ENCODE assay signal across 2 cellular contexts in genomic region chr22:24339452-24339747, GRCh38.
TF ChIP-seq lines count a peak whose summit lies in the region.

No MANE protein-coding gene starts in this region.

TF ChIP-seq in GM23338, 12 proteins besides CTCF, POLR2A, EP300 and RAD21:
- TF ChIP-seq CREB1 (CRISPR knock-in tag; IDR thresholded peaks at IDR 0.05; ENCODE audit: low read depth) (no peak), ZNF331 (CRISPR knock-in tag; IDR thresholded peaks at IDR 0.05; ENCODE audit: low read depth) (no peak), ZNF462 (CRISPR knock-in tag; IDR thresholded peaks at IDR 0.05) (no peak), EZH2phosphoT487 (IDR thresholded peaks at IDR 0.05; ENCODE audit: unreplicated experiment) (no peak), STAT1 (IDR thresholded peaks at IDR 0.05; ENCODE audit: unreplicated experiment) (no peak), POLR2AphosphoS5 (IDR thresholded peaks at IDR 0.05; ENCODE audit: low read depth) (no peak), EZH2 (IDR thresholded peaks at IDR 0.05; ENCODE audit: low read depth, unreplicated experiment) (no peak), NANOG (IDR thresholded peaks at IDR 0.05; ENCODE audit: borderline replicate concordance) (no peak), JUNB (IDR thresholded peaks at IDR 0.05; ENCODE audit: unreplicated experiment) (no peak), ZNF114 (CRISPR knock-in tag; IDR thresholded peaks at IDR 0.05) (no peak)
- TF ChIP-seq, protein P1, sequence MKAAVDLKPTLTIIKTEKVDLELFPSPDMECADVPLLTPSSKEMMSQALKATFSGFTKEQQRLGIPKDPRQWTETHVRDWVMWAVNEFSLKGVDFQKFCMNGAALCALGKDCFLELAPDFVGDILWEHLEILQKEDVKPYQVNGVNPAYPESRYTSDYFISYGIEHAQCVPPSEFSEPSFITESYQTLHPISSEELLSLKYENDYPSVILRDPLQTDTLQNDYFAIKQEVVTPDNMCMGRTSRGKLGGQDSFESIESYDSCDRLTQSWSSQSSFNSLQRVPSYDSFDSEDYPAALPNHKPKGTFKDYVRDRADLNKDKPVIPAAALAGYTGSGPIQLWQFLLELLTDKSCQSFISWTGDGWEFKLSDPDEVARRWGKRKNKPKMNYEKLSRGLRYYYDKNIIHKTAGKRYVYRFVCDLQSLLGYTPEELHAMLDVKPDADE (IDR thresholded peaks at IDR 0.05): no peak
- TF ChIP-seq, protein P2, sequence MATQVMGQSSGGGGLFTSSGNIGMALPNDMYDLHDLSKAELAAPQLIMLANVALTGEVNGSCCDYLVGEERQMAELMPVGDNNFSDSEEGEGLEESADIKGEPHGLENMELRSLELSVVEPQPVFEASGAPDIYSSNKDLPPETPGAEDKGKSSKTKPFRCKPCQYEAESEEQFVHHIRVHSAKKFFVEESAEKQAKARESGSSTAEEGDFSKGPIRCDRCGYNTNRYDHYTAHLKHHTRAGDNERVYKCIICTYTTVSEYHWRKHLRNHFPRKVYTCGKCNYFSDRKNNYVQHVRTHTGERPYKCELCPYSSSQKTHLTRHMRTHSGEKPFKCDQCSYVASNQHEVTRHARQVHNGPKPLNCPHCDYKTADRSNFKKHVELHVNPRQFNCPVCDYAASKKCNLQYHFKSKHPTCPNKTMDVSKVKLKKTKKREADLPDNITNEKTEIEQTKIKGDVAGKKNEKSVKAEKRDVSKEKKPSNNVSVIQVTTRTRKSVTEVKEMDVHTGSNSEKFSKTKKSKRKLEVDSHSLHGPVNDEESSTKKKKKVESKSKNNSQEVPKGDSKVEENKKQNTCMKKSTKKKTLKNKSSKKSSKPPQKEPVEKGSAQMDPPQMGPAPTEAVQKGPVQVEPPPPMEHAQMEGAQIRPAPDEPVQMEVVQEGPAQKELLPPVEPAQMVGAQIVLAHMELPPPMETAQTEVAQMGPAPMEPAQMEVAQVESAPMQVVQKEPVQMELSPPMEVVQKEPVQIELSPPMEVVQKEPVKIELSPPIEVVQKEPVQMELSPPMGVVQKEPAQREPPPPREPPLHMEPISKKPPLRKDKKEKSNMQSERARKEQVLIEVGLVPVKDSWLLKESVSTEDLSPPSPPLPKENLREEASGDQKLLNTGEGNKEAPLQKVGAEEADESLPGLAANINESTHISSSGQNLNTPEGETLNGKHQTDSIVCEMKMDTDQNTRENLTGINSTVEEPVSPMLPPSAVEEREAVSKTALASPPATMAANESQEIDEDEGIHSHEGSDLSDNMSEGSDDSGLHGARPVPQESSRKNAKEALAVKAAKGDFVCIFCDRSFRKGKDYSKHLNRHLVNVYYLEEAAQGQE (IDR thresholded peaks at IDR 0.05; ENCODE audit: unreplicated experiment): no peak

TF ChIP-seq in IMR-90, 13 proteins besides CTCF, POLR2A, EP300 and RAD21:
- TF ChIP-seq CHD1 (IDR thresholded peaks at IDR 0.05; ENCODE audit: low read depth, low read length): no peak
- no peak for TF ChIP-seq RCOR1 (IDR thresholded peaks at IDR 0.05; ENCODE audit: insufficient replicate concordance, low read length)
- TF ChIP-seq RFX5 (IDR thresholded peaks at IDR 0.05; ENCODE audit: low read depth, low read length): no peak
- no peak for TF ChIP-seq MAFK (IDR thresholded peaks at IDR 0.05; ENCODE audit: low read depth, low read length)
- TF ChIP-seq MXI1 (IDR thresholded peaks at IDR 0.05; ENCODE audit: borderline replicate concordance, low read depth, low read length): no peak
- TF ChIP-seq BHLHE40 (IDR thresholded peaks at IDR 0.05; ENCODE audit: low read depth, low read length): no peak
- TF ChIP-seq, protein P3, sequence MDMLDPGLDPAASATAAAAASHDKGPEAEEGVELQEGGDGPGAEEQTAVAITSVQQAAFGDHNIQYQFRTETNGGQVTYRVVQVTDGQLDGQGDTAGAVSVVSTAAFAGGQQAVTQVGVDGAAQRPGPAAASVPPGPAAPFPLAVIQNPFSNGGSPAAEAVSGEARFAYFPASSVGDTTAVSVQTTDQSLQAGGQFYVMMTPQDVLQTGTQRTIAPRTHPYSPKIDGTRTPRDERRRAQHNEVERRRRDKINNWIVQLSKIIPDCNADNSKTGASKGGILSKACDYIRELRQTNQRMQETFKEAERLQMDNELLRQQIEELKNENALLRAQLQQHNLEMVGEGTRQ (IDR thresholded peaks at IDR 0.05; ENCODE audit: low read depth, low read length): no peak
- no peak for TF ChIP-seq SMC3 (IDR thresholded peaks at IDR 0.05; ENCODE audit: low read depth, low read length)
- no peak for TF ChIP-seq NFE2L2 (IDR thresholded peaks at IDR 0.05; ENCODE audit: low read depth, low read length)
- TF ChIP-seq MAZ (IDR thresholded peaks at IDR 0.05; ENCODE audit: borderline replicate concordance, low read depth, low read length): no peak
- TF ChIP-seq FOS (IDR thresholded peaks at IDR 0.05; ENCODE audit: low read depth, low read length): no peak
- TF ChIP-seq ELK1 (IDR thresholded peaks at IDR 0.05; ENCODE audit: borderline replicate concordance, low read depth, low read length): no peak
- no peak for TF ChIP-seq CEBPB (IDR thresholded peaks at IDR 0.05; ENCODE audit: low read depth, low read length)
